1 cellular context compared by ENCODE assay signal in genomic region chr9:97632992-97633858, GRCh38.
TF ChIP-seq lines count a peak whose summit lies in the region.

TSS of gene NCBP1 (plus strand) at chr9:97633821. CDS start at chr9:97633882, 61 bp downstream.
TSS of gene TSTD2 (minus strand) at chr9:97633368. CDS start at chr9:97627562, 5,806 bp downstream.

TF ChIP-seq in HepG2, 621 proteins besides CTCF, POLR2A, EP300 and RAD21 (continued from another document and continues in another):
- TF ChIP-seq ZHX2 (IDR thresholded peaks at IDR 0.05; ENCODE audit: low read depth) (peak; percentile 88), ZHX2 (CRISPR knock-in tag; IDR thresholded peaks at IDR 0.05; ENCODE audit: borderline replicate concordance) (no peak), ERF (CRISPR knock-in tag; IDR thresholded peaks at IDR 0.05) (peak; percentile 56), KLF16 (CRISPR knock-in tag; IDR thresholded peaks at IDR 0.05) (peak in 1 of 2 experiments; percentile 67; a peak in 2 of 4 replicates), HOXD1 (CRISPR knock-in tag; IDR thresholded peaks at IDR 0.05) (peak; percentile 56), ZXDC (CRISPR knock-in tag; IDR thresholded peaks at IDR 0.05) (peak; percentile 82; the same call in 1 of the 2 replicates), ARID2 (CRISPR knock-in tag; IDR thresholded peaks at IDR 0.05; ENCODE audit: borderline replicate concordance) (peak; percentile 84; the same call in 1 of the 2 replicates), TARDBP (CRISPR knock-in tag; IDR thresholded peaks at IDR 0.05) (peak; percentile 55), UBTF (CRISPR knock-in tag; IDR thresholded peaks at IDR 0.05) (peak; percentile 76), ZNF788 (CRISPR knock-in tag; IDR thresholded peaks at IDR 0.05; ENCODE audit: borderline replicate concordance) (peak; percentile 75), ONECUT2 (CRISPR knock-in tag; IDR thresholded peaks at IDR 0.05) (0 out of 2 replicates have a peak, but pooled peaks have one; percentile 9), THAP8 (CRISPR knock-in tag; IDR thresholded peaks at IDR 0.05; ENCODE audit: borderline replicate concordance) (0 out of 2 replicates have a peak, but pooled peaks have one; percentile 68), ZFP36L1 (CRISPR knock-in tag; IDR thresholded peaks at IDR 0.05) (peak; percentile 53; the same call in 1 of the 2 replicates), SAFB2 (CRISPR knock-in tag; IDR thresholded peaks at IDR 0.05; ENCODE audit: borderline replicate concordance, low read depth) (no peak), PHF21A (CRISPR knock-in tag; IDR thresholded peaks at IDR 0.05) (peak; percentile 74), E2F1 (CRISPR knock-in tag; IDR thresholded peaks at IDR 0.05) (peak; percentile 90), ETS1 (CRISPR knock-in tag; IDR thresholded peaks at IDR 0.05) (peak; percentile 58; the same call in 1 of the 2 replicates), ZNF746 (CRISPR knock-in tag; IDR thresholded peaks at IDR 0.05) (peak; percentile 12), ZNF441 (CRISPR knock-in tag; IDR thresholded peaks at IDR 0.05; ENCODE audit: borderline replicate concordance) (peak; percentile 36; the same call in 1 of the 2 replicates), ZNF816 (CRISPR knock-in tag; IDR thresholded peaks at IDR 0.05; ENCODE audit: borderline replicate concordance) (no peak), MYC (CRISPR knock-in tag; IDR thresholded peaks at IDR 0.05; ENCODE audit: borderline replicate concordance) (peak; percentile 78), MAF1 (CRISPR knock-in tag; IDR thresholded peaks at IDR 0.05; ENCODE audit: borderline replicate concordance) (peak; percentile 75; the same call in 1 of the 2 replicates), ZSCAN22 (CRISPR knock-in tag; IDR thresholded peaks at IDR 0.05) (peak; percentile 11; the same call in 1 of the 2 replicates), NCOA2 (CRISPR knock-in tag; IDR thresholded peaks at IDR 0.05) (no peak), ZBTB21 (CRISPR knock-in tag; IDR thresholded peaks at IDR 0.05) (peak; percentile 96), SMARCC2 (IDR thresholded peaks at IDR 0.05) (no peak), ZNF563 (CRISPR knock-in tag; IDR thresholded peaks at IDR 0.05) (no peak; the same call in 1 of the 2 replicates), ZC3H13 (CRISPR knock-in tag; IDR thresholded peaks at IDR 0.05) (no peak; the same call in 1 of the 2 replicates), HDAC2 (CRISPR knock-in tag; IDR thresholded peaks at IDR 0.05) (peak; percentile 7; the same call in 1 of the 2 replicates), ZNF460 (CRISPR knock-in tag; IDR thresholded peaks at IDR 0.05; ENCODE audit: borderline replicate concordance) (0 out of 2 replicates have a peak, but pooled peaks have one; percentile 16), ZNF253 (CRISPR knock-in tag; IDR thresholded peaks at IDR 0.05; ENCODE audit: borderline replicate concordance) (peak; percentile 83), SNAPC2 (CRISPR knock-in tag; IDR thresholded peaks at IDR 0.05) (peak; percentile 80), SOX5 (CRISPR knock-in tag; IDR thresholded peaks at IDR 0.05; ENCODE audit: borderline replicate concordance) (peak; percentile 46; the same call in 1 of the 2 replicates), ZNF83 (CRISPR knock-in tag; IDR thresholded peaks at IDR 0.05; ENCODE audit: borderline replicate concordance) (peak; percentile 25), TGIF2 (CRISPR knock-in tag; IDR thresholded peaks at IDR 0.05) (peak; percentile 41), ZNF180 (CRISPR knock-in tag; IDR thresholded peaks at IDR 0.05; ENCODE audit: borderline replicate concordance, low read depth) (no peak), ZNF773 (CRISPR knock-in tag; IDR thresholded peaks at IDR 0.05; ENCODE audit: borderline replicate concordance) (0 out of 2 replicates have a peak, but pooled peaks have one; percentile 34), NR2C2 (CRISPR knock-in tag; IDR thresholded peaks at IDR 0.05; ENCODE audit: borderline replicate concordance) (peak; percentile 99), SP2 (CRISPR knock-in tag; IDR thresholded peaks at IDR 0.05) (peak; percentile 93), MYPOP (CRISPR knock-in tag; IDR thresholded peaks at IDR 0.05) (peak; percentile 75), NR2F2 (IDR thresholded peaks at IDR 0.05; ENCODE audit: borderline replicate concordance, low read depth) (no peak), SAP130 (CRISPR knock-in tag; IDR thresholded peaks at IDR 0.05; ENCODE audit: low read depth) (peak; percentile 80), SMAD3 (CRISPR knock-in tag; IDR thresholded peaks at IDR 0.05) (peak; percentile 65; the same call in 1 of the 2 replicates), ATF7 (IDR thresholded peaks at IDR 0.05) (peak; percentile 84), ATF7 (CRISPR knock-in tag; IDR thresholded peaks at IDR 0.05) (no peak; the same call in 1 of the 2 replicates), MNT (IDR thresholded peaks at IDR 0.05) (peak; percentile 53), HNRNPLL (IDR thresholded peaks at IDR 0.05; ENCODE audit: low read depth, low read length, poor library complexity, severe bottlenecking) (peak; percentile 95), HOXA3 (CRISPR knock-in tag; IDR thresholded peaks at IDR 0.05) (peak; percentile 90), RNF2 (conservative IDR thresholded peaks at IDR 0.05; ENCODE audit: low read depth) (peak; percentile 85), SP4 (CRISPR knock-in tag; IDR thresholded peaks at IDR 0.05) (peak; percentile 66), SP1 (IDR thresholded peaks at IDR 0.05) (no peak), SP1 (CRISPR knock-in tag; IDR thresholded peaks at IDR 0.05) (peak; percentile 66), IRX3 (CRISPR knock-in tag; IDR thresholded peaks at IDR 0.05; ENCODE audit: borderline replicate concordance, low read depth) (0 out of 2 replicates have a peak, but pooled peaks have one; percentile 36), KDM5A (IDR thresholded peaks at IDR 0.05; ENCODE audit: borderline replicate concordance, low read length) (peak; percentile 39; the same call in 1 of the 2 replicates)
